21 cellular contexts compared by ENCODE assay signal in genomic region chr1:200376521-200376920, GRCh38. TPM values are rescaled to one million over a fixed set of nuclear protein-coding genes. Genes with fewer than 3 reads are reported as not detected.
DNase-seq lines count a peak whose midpoint lies in the region; ATAC-seq, FAIRE-seq and TF ChIP-seq lines count a peak whose summit lies in the region.
"Had no signal": no experiment of that assay in that cellular context is flagged by ENCODE, and none has a peak within 500 bp of the region (broad histone marks: within the 10 kb centered on the region; RNA-seq: fewer than 3 reads in every experiment).

No MANE protein-coding gene starts in this region.

- H3K4me1 Mint-ChIP-seq in GM23338 (peaks cover 70% of the 10 kb centered on the region), endodermal cell (peaks cover 64% of the 10 kb centered on the region), osteocyte (ENCODE audit: unreplicated experiment) (peaks cover 76% of the 10 kb centered on the region)

- H3K4me3 Mint-ChIP-seq in GM23338 (no peak overlapping the region), endodermal cell (no peak overlapping the region), osteocyte (ENCODE audit: unreplicated experiment) (no peak overlapping the region)
- H3K4me3 Mint-ChIP-seq: activated CD8-positive, alpha-beta T cell treated with anti-CD3 and anti-CD28 coated beads, Interleukin-2, amount 10 ng/mL, durations not matched to agents 7 days and 5 days; activated naive CD4-positive, alpha-beta T cell treated with anti-CD3 and anti-CD28 coated beads for 36 hours; activated T-cell treated with anti-CD3 and anti-CD28 coated beads, Interleukin-2, amount 50 U/mL, for 24 hours had no signal

- H3K27me3 ChIP-seq in GM23338 (ENCODE audit: insufficient read depth) (no peaks in the 10 kb centered on the region), Panc1 (ENCODE audit: control insufficient read depth, insufficient read depth, low read length) (no peaks in the 10 kb centered on the region), endodermal cell (ENCODE audit: control insufficient read depth, insufficient read depth, low read length, poor library complexity, severe bottlenecking) (no peaks in the 10 kb centered on the region), HepG2 (ENCODE audit: control insufficient read depth in 1 of 2, insufficient read depth in 2 of 2, low read length in 2 of 2) (no peaks in the 10 kb centered on the region)
- H3K27me3 ChIP-seq: heart left ventricle had no signal

- CTCF ChIA-PET in Panc1 (lab: Charles Lee) (no interaction called here), HepG2 (lab: Yijun Ruan, JAX; ENCODE audit: low intra/inter-chr PET ratio, low total read pairs) (no interaction called here)

- H3K27ac ChIP-seq in GM23338 (ENCODE audit: low read depth) (no peak overlapping the region), Panc1 (ENCODE audit: low read length) (peak overlapping the region; percentile 91), endodermal cell (ENCODE audit: low read depth, low read length) (no peak overlapping the region), HepG2 (ENCODE audit: extremely low read length, insufficient read depth, low read length) (no peak overlapping the region)
- H3K27ac ChIP-seq: heart left ventricle, psoas muscle, SK-N-MC, skin epidermis had no signal

- TF ChIP-seq EP300 in HepG2 (IDR thresholded peaks at IDR 0.05; ENCODE audit: low read depth in 2 of 2, low read length in 2 of 2): no peak
- TF ChIP-seq EP300 in HepG2 (CRISPR knock-in tag; IDR thresholded peaks at IDR 0.05; ENCODE audit: borderline replicate concordance): no peak

- no peak overlapping the region for H3K4me3 ChIP-seq in GM23338
- no peak overlapping the region for H3K4me3 ChIP-seq in Panc1 (ENCODE audit: low read depth in 2 of 2, low read length in 2 of 2)
- H3K4me3 ChIP-seq in endodermal cell (ENCODE audit: low read length): no peak overlapping the region
- H3K4me3 ChIP-seq in HepG2 (replicated peaks in 1 of 3; ENCODE audit: insufficient read depth in 1 of 3, low read depth in 2 of 3, low read length in 3 of 3): no peak overlapping the region
- H3K4me3 ChIP-seq: heart left ventricle, psoas muscle, SK-N-MC, skin epidermis had no signal

- no peak for ATAC-seq in GM23338
- no peak for ATAC-seq in Panc1
- ATAC-seq in HepG2: no peak
- ATAC-seq: activated CD4-positive, CD25-positive, alpha-beta regulatory T cell treated with anti-CD3 and anti-CD28 coated beads, Interleukin-2, amount 50 U/mL, for 24 hours; activated CD8-positive, alpha-beta T cell treated with anti-CD3 and anti-CD28 coated beads, Interleukin-2, amount 10 ng/mL, durations not matched to agents 7 days and 5 days; esophagus mucosa; HCT116; heart left ventricle; psoas muscle had no signal

- H3K27ac Mint-ChIP-seq in GM23338: peak overlapping the region; percentile 60; the same call in 1 of the 2 replicates
- no peak overlapping the region for H3K27ac Mint-ChIP-seq in endodermal cell
- H3K27ac Mint-ChIP-seq in osteocyte (ENCODE audit: unreplicated experiment): peak overlapping the region; percentile 21
- H3K27ac Mint-ChIP-seq: activated CD8-positive, alpha-beta T cell treated with anti-CD3 and anti-CD28 coated beads, Interleukin-2, amount 10 ng/mL, durations not matched to agents 7 days and 5 days; activated naive CD4-positive, alpha-beta T cell treated with anti-CD3 and anti-CD28 coated beads for 36 hours; activated T-cell treated with anti-CD3 and anti-CD28 coated beads, Interleukin-2, amount 50 U/mL, for 24 hours had no signal

- BruUV-seq in Panc1 (replicated peaks; lab: Mats Ljungman, UMichigan) (no TSS peak), HepG2 (replicated peaks; lab: Mats Ljungman, UMichigan) (no TSS peak)

- H3K36me3 Mint-ChIP-seq in GM23338 (ENCODE audit: low read depth) (no peaks in the 10 kb centered on the region; the same call in 2 of the 3 replicates), endodermal cell (ENCODE audit: low read depth) (no peaks in the 10 kb centered on the region), osteocyte (ENCODE audit: unreplicated experiment) (no peaks in the 10 kb centered on the region)

- TF ChIP-seq CTCF in GM23338 (conservative IDR thresholded peaks at IDR 0.05; ENCODE audit: low read depth in 2 of 2) (no peak), Panc1 (IDR thresholded peaks at IDR 0.05) (no peak), endodermal cell (conservative IDR thresholded peaks at IDR 0.05) (no peak), osteocyte (IDR thresholded peaks at IDR 0.05) (no peak), HepG2 (CRISPR knock-in tag; IDR thresholded peaks at IDR 0.05) (no peak)

- no peaks in the 10 kb centered on the region for H3K9me3 ChIP-seq in Panc1 (ENCODE audit: control insufficient read depth, insufficient read depth, low read depth, low read length)
- H3K9me3 ChIP-seq in endodermal cell (ENCODE audit: control insufficient read depth, low read length): no peaks in the 10 kb centered on the region
- no peaks in the 10 kb centered on the region for H3K9me3 ChIP-seq in HepG2 (ENCODE audit: low read length)
- H3K9me3 ChIP-seq: heart left ventricle, psoas muscle had no signal

- no peak for FAIRE-seq in frontal cortex (lab: Jason Lieb, UNC)
- FAIRE-seq in HepG2 (lab: Jason Lieb, UNC): no peak

- intact Hi-C loops in Panc1 (cut with micrococcal nuclease; ENCODE audit: unreplicated experiment) (no loop called here), HepG2 (cut with micrococcal nuclease; ENCODE audit: unreplicated experiment) (loop anchor here (10.0 kb wide), 1 partner anchor 62 kb away; no protein-coding TSS in a partner anchor)

- H3K4me1 ChIP-seq in GM23338 (ENCODE audit: insufficient read depth) (peaks cover 49% of the 10 kb centered on the region), Panc1 (ENCODE audit: control insufficient read depth, insufficient read depth, low read length) (peaks cover 66% of the 10 kb centered on the region), endodermal cell (ENCODE audit: control insufficient read depth, insufficient read depth, low read length) (peaks cover 10% of the 10 kb centered on the region), HepG2 (ENCODE audit: insufficient read depth, low read length) (peaks cover 96% of the 10 kb centered on the region)
- H3K4me1 ChIP-seq: psoas muscle had no signal

- H3K9me3 Mint-ChIP-seq in GM23338 (no peaks in the 10 kb centered on the region), endodermal cell (no peaks in the 10 kb centered on the region), osteocyte (ENCODE audit: unreplicated experiment) (no peaks in the 10 kb centered on the region)
- H3K9me3 Mint-ChIP-seq: activated naive CD4-positive, alpha-beta T cell treated with anti-CD3 and anti-CD28 coated beads for 36 hours; activated T-cell treated with anti-CD3 and anti-CD28 coated beads, Interleukin-2, amount 50 U/mL, for 24 hours had no signal

- DNase-seq in GM23338 (ENCODE audit: low spot score) (no peak), Panc1 (ENCODE audit: low read depth, low spot score) (no peak), endodermal cell (peak; percentile 21), osteocyte (ENCODE audit: extremely low spot score, unreplicated experiment) (no peak), frontal cortex (ENCODE audit: low spot score in 2 of 2) (no peak), NCI-H345 (lab: John Stamatoyannopoulos, UW) (no peak), HepG2 (ENCODE audit: low spot score) (no peak), NCI-H1417 treated with DMSO at 0.1 percent for 48 hours (lab: John Stamatoyannopoulos, UW) (no peak)
- DNase-seq: activated CD8-positive, alpha-beta T cell treated with anti-CD3 and anti-CD28 coated beads, Interleukin-2, amount 10 ng/mL, durations not matched to agents 7 days and 5 days; activated naive CD4-positive, alpha-beta T cell treated with anti-CD3 and anti-CD28 coated beads for 36 hours; activated T-cell treated with anti-CD3 and anti-CD28 coated beads, Interleukin-2, amount 50 U/mL, for 24 hours; anterior cingulate cortex; central memory CD4-positive, alpha-beta T cell; heart left ventricle; psoas muscle; stimulated activated CD4-positive, alpha-beta T cell treated with anti-CD3 and anti-CD28 coated beads, Interleukin-2, amount 100 ng/mL, for 48 hours had no signal

- H4K20me1 ChIP-seq in GM23338 (replicated peaks; ENCODE audit: insufficient read depth) (no peaks in the 10 kb centered on the region), HepG2 (ENCODE audit: insufficient read depth, low read length) (no peaks in the 10 kb centered on the region)

- H3K9ac ChIP-seq in endodermal cell (ENCODE audit: extremely low read depth, low read length, poor library complexity, severe bottlenecking) (no peak overlapping the region), HepG2 (ENCODE audit: insufficient read depth, low read depth, low read length) (no peak overlapping the region)

- POLR2A ChIA-PET in Panc1 (lab: Charles Lee): no interaction called here
- POLR2A ChIA-PET in HepG2 (lab: Yijun Ruan, JAX): no interaction called here

- no peaks in the 10 kb centered on the region for H3K9me2 ChIP-seq in GM23338 (ENCODE audit: insufficient read depth)

- H3F3A ChIP-seq in GM23338 (replicated peaks; ENCODE audit: low read depth): no peaks in the 10 kb centered on the region

- H3K4me2 ChIP-seq in GM23338: no peak overlapping the region
- H3K4me2 ChIP-seq in HepG2 (ENCODE audit: low read depth, low read length): no peak overlapping the region

- H3K27me3 Mint-ChIP-seq in GM23338 (ENCODE audit: insufficient read depth, low read depth, poor library complexity) (no peaks in the 10 kb centered on the region), endodermal cell (ENCODE audit: insufficient read depth) (no peaks in the 10 kb centered on the region), osteocyte (ENCODE audit: unreplicated experiment) (no peaks in the 10 kb centered on the region)
- H3K27me3 Mint-ChIP-seq: activated T-cell treated with anti-CD3 and anti-CD28 coated beads, Interleukin-2, amount 50 U/mL, for 24 hours had no signal

- no peaks in the 10 kb centered on the region for H3K36me3 ChIP-seq in GM23338 (ENCODE audit: insufficient read depth)
- no peaks in the 10 kb centered on the region for H3K36me3 ChIP-seq in Panc1 (ENCODE audit: control insufficient read depth, insufficient read depth, low read length)
- no peaks in the 10 kb centered on the region for H3K36me3 ChIP-seq in endodermal cell (ENCODE audit: control insufficient read depth, insufficient read depth, low read length)
- no peaks in the 10 kb centered on the region; a peak in 1 of 5 replicates for H3K36me3 ChIP-seq in HepG2 (replicated peaks in 1 of 2; ENCODE audit: control insufficient read depth in 1 of 2, insufficient read depth in 2 of 2, low read length in 2 of 2)
- H3K36me3 ChIP-seq: heart left ventricle had no signal

- H2AFZ ChIP-seq in GM23338 (no peak overlapping the region), HepG2 (ENCODE audit: low read length) (no peak overlapping the region)

- in situ Hi-C loops in Panc1 (cut with HindIII; ENCODE audit: low pct_unique_long_range_greater_than_20kb, low sequenced_read_pairs): no loop called here
- in situ Hi-C loops in HepG2 (cut with HindIII; ENCODE audit: extremely low pct_ligation_motif_present, low pct_unique_long_range_greater_than_20kb): no loop called here

- no peak for TF ChIP-seq RAD21 in HepG2 (CRISPR knock-in tag; IDR thresholded peaks at IDR 0.05)

- H3K79me2 ChIP-seq in GM23338 (replicated peaks; ENCODE audit: insufficient read depth) (no peaks in the 10 kb centered on the region), HepG2 (ENCODE audit: insufficient read depth, low read length) (no peaks in the 10 kb centered on the region)

- TF ChIP-seq POLR2A in HepG2 (IDR thresholded peaks at IDR 0.05; ENCODE audit: insufficient read depth in 1 of 2, low read depth in 2 of 2, low read length in 2 of 2): no peak

RNA-seq across cellular contexts. Expression of gene ZNF281, which starts 33.3 kb away (rescaled TPM):
- total RNA-seq in GM23338 (2014; rRNA removed; shearing (Covaris generic)): 79.3 and 81.2 TPM in 2 replicates
- 51.5 and 62.1 TPM in 2 replicates for polyA plus RNA-seq in GM23338 (2016; fragmentation: Nextera tagmentation; extraction: Ambion mirVana)
- total RNA-seq in Panc1 (2021; ENCODE audit: unreplicated experiment): 34.2 TPM
- 18.4 TPM for polyA plus RNA-seq in Panc1 (2012; ENCODE audit: insufficient read length)
- 10 to 100 TPM; 51.7 to 61.1 TPM for total RNA-seq in endodermal cell
- 35.6 TPM for polyA plus RNA-seq in endodermal cell (2013, experiment 1 of 2)
- polyA plus RNA-seq in endodermal cell (2013, experiment 2 of 2): 33.7 TPM
- total RNA-seq in osteocyte: 18.0 and 18.2 TPM in 2 replicates
- 48.5 TPM for total RNA-seq in frontal cortex
- total RNA-seq in HepG2 (2016; rRNA removed; fragmentation: Illumina TruSeq; extraction: Trizol): 20.6 and 33.1 TPM in 2 replicates
- 0.91 and 0.97 TPM in 2 replicates for total RNA-seq in HepG2 (2016; cell fraction: cytosol; rRNA removed; fragmentation: Illumina TruSeq; extraction: Trizol; ENCODE audit: low read depth)
- total RNA-seq in HepG2 (2016; cell fraction: insoluble cytoplasmic fraction; rRNA removed; fragmentation: Illumina TruSeq; extraction: Trizol): 21.0 and 32.1 TPM in 2 replicates
- 5.9 and 6.6 TPM in 2 replicates for total RNA-seq in HepG2 (2016; cell fraction: membrane; rRNA removed; fragmentation: Illumina TruSeq; extraction: Trizol)
- total RNA-seq in HepG2 (2016; cell fraction: nucleus; rRNA removed; fragmentation: Illumina TruSeq; extraction: Trizol): 23.8 TPM in 2 replicates
- polyA plus RNA-seq in HepG2 (2011; rRNA removed): 7.5 and 7.7 TPM in 2 replicates
- polyA plus RNA-seq in HepG2 (2011; cell fraction: cytosol; rRNA removed): 2.5 and 4.8 TPM in 2 replicates
- 6.1 and 7.7 TPM in 2 replicates for polyA plus RNA-seq in HepG2 (2011; cell fraction: nucleus; rRNA removed)
- polyA plus RNA-seq in HepG2 (2012): 11.4 and 12.2 TPM in 2 replicates
- polyA plus RNA-seq in HepG2 (2016; cell fraction: cytosol; fragmentation: Illumina TruSeq; extraction: Trizol; ENCODE audit: low read depth): 0.29 and 0.38 TPM in 2 replicates
- 22.0 and 22.6 TPM in 2 replicates for polyA plus RNA-seq in HepG2 (2016; cell fraction: insoluble cytoplasmic fraction; fragmentation: Illumina TruSeq; extraction: Trizol; ENCODE audit: low read depth)
- 1.8 and 2.1 TPM in 2 replicates for polyA plus RNA-seq in HepG2 (2016; cell fraction: membrane; fragmentation: Illumina TruSeq; extraction: Trizol; ENCODE audit: low read depth)
- polyA plus RNA-seq in HepG2 (2016; cell fraction: nucleus; fragmentation: Illumina TruSeq; extraction: Trizol; ENCODE audit: insufficient read depth, low read depth): 18.7 and 19.3 TPM in 2 replicates
- 15.7 and 16.3 TPM in 2 replicates for polyA minus RNA-seq in HepG2 (2011; rRNA and poly(A)+ RNA removed; ENCODE audit: low replicate concordance)
- 13.0 and 15.1 TPM in 2 replicates for polyA minus RNA-seq in HepG2 (2011; cell fraction: cytosol; rRNA and poly(A)+ RNA removed)
- 35.4 and 37.0 TPM in 2 replicates for polyA minus RNA-seq in HepG2 (2011; cell fraction: nucleus; rRNA and poly(A)+ RNA removed)
